In genomic region chr20:36614781-36615557, GRCh38 we compare ENCODE assay signal across 16 cellular contexts. TPM values are rescaled to one million over a fixed set of nuclear protein-coding genes. Genes with fewer than 3 reads are reported as not detected.
DNase-seq lines count a peak whose midpoint lies in the region; ATAC-seq, FAIRE-seq and TF ChIP-seq lines count a peak whose summit lies in the region.
"Had no signal": no experiment of that assay in that cellular context is flagged by ENCODE, and none has a peak within 500 bp of the region (broad histone marks: within the 10 kb centered on the region; RNA-seq: fewer than 3 reads in every experiment).

No MANE protein-coding gene starts in this region.

- no peak overlapping the region for H2BK120ac ChIP-seq in H9 (ENCODE audit: low read depth, low read length, poor library complexity, severe bottlenecking)

- H3K4me1 Mint-ChIP-seq in activated CD4-positive, alpha-beta T cell treated with anti-CD3 and anti-CD28 coated beads for 36 hours = peaks cover 3% of the 10 kb centered on the region
- no peaks in the 10 kb centered on the region for H3K4me1 Mint-ChIP-seq in H9
- peaks cover 11 to 30% (median 13%) of the 10 kb centered on the region in 4 donors for H3K4me1 Mint-ChIP-seq in naive thymus-derived CD8-positive, alpha-beta T cell

- H3T11ph ChIP-seq in H9 (ENCODE audit: low read length) = no peak overlapping the region

- no peaks in the 10 kb centered on the region for H3K9me3 Mint-ChIP-seq in activated CD4-positive, alpha-beta T cell treated with anti-CD3 and anti-CD28 coated beads for 36 hours (ENCODE audit: low read depth)
- H3K9me3 Mint-ChIP-seq in H9 = no peaks in the 10 kb centered on the region
- no peaks in the 10 kb centered on the region for H3K9me3 Mint-ChIP-seq in naive thymus-derived CD8-positive, alpha-beta T cell

- no peak for FAIRE-seq in GM19239 (lab: Jason Lieb, UNC)

- no peak overlapping the region for H3K4me3 ChIP-seq in astrocyte of the cerebellum (ENCODE audit: low read depth, low read length)
- H3K4me3 ChIP-seq: heart left ventricle, thoracic aorta had no signal

- CTCF ChIA-PET in activated CD4-positive, alpha-beta T cell treated with anti-CD3 and anti-CD28 coated beads for 36 hours (lab: Charles Lee) = interaction anchor here (0.6 to 2.2 kb wide), 3 partner anchors 8 to 475 kb away, joined by 3 to 8 read pairs (median 4); no protein-coding TSS in a partner anchor

- H3K4ac ChIP-seq in H9 (ENCODE audit: low read depth, low read length) = no peak overlapping the region

- H3K9ac ChIP-seq in H9 (ENCODE audit: extremely low read depth, insufficient read length, low read length) = no peak overlapping the region

- H3K27me3 Mint-ChIP-seq in activated CD4-positive, alpha-beta T cell treated with anti-CD3 and anti-CD28 coated beads for 36 hours = no peaks in the 10 kb centered on the region
- no peaks in the 10 kb centered on the region for H3K27me3 Mint-ChIP-seq in H9 (ENCODE audit: low read depth)
- no peaks in the 10 kb centered on the region for H3K27me3 Mint-ChIP-seq in naive thymus-derived CD8-positive, alpha-beta T cell

- no peak overlapping the region for H2BK5ac ChIP-seq in H9 (ENCODE audit: insufficient read length, low read length)

- peak overlapping the region; percentile 39 for H3K27ac Mint-ChIP-seq in activated CD4-positive, alpha-beta T cell treated with anti-CD3 and anti-CD28 coated beads for 36 hours
- H3K27ac Mint-ChIP-seq in H9 = peak overlapping the region in 2 of 3 experiments; percentile 5 to 52; a peak in 3 of 7 replicates
- H3K27ac Mint-ChIP-seq in naive thymus-derived CD8-positive, alpha-beta T cell = peak overlapping the region in 8 of 10 donors; percentile 9 to 77 (median 43)

- no peak overlapping the region for H4K5ac ChIP-seq in H9 (ENCODE audit: insufficient read length, low read depth, low read length)

- no peak overlapping the region for H3K27ac ChIP-seq in H9 (ENCODE audit: insufficient read length, low read depth, low read length)
- H3K27ac ChIP-seq: heart left ventricle, thoracic aorta had no signal

- H3K4me1 ChIP-seq in H9 (ENCODE audit: insufficient read depth, low read length) = no peaks in the 10 kb centered on the region
- H3K4me1 ChIP-seq: heart left ventricle had no signal

- H3K23me2 ChIP-seq in H9 (ENCODE audit: insufficient read length, low read depth, low read length, poor library complexity, severe bottlenecking) = no peaks in the 10 kb centered on the region

- H3K9me3 ChIP-seq in H9 (ENCODE audit: control insufficient read depth, low read depth, low read length) = no peaks in the 10 kb centered on the region
- H3K9me3 ChIP-seq: heart left ventricle, thoracic aorta had no signal

- H2BK12ac ChIP-seq in H9 (ENCODE audit: insufficient read length, low read depth, low read length) = no peak overlapping the region

- H2AFZ ChIP-seq in H9 (ENCODE audit: low read length) = no peak overlapping the region

- no peak overlapping the region for H3K4me2 ChIP-seq in H9 (ENCODE audit: insufficient read depth, insufficient read length, low read length)

- TF ChIP-seq CTCF in H9 (conservative IDR thresholded peaks at IDR 0.05) = no peak
- TF ChIP-seq CTCF in astrocyte of the cerebellum (IDR thresholded peaks at IDR 0.05; ENCODE audit: low read depth, low read length, missing control alignments) = no peak

- no CpG with 5 or more reads among the region's 14 CpGs for WGBS in H9 (ENCODE audit: extremely low coverage, insufficient read length, low lambda C conversion rate)

- POLR2A ChIA-PET in activated CD4-positive, alpha-beta T cell treated with anti-CD3 and anti-CD28 coated beads for 36 hours (lab: Charles Lee) = no interaction called here
- POLR2A ChIA-PET in naive thymus-derived CD8-positive, alpha-beta T cell (lab: Charles Lee) = interaction anchor here (1.5 to 7.0 kb wide), 2 partner anchors 9 to 29 kb away, joined by 6 to 65 read pairs; partner anchors contain the start of gene SLA2

- H3K79me2 ChIP-seq in H9 (ENCODE audit: insufficient read depth, low read length) = no peaks in the 10 kb centered on the region

- in situ Hi-C loops in astrocyte of the cerebellum (cut with HindIII; ENCODE audit: low sequenced_read_pairs) = no loop called here

- peaks cover 39% of the 10 kb centered on the region for H3K36me3 Mint-ChIP-seq in activated CD4-positive, alpha-beta T cell treated with anti-CD3 and anti-CD28 coated beads for 36 hours (ENCODE audit: low read depth)
- peaks cover 13 to 49% (median 39%) of the 10 kb centered on the region in 3 experiments; a peak in 6 of 7 replicates for H3K36me3 Mint-ChIP-seq in H9 (ENCODE audit: insufficient read depth in 1 of 3, low read depth in 3 of 3)
- peaks cover 0 to 72% (median 8%) of the 10 kb centered on the region in 3 donors for H3K36me3 Mint-ChIP-seq in naive thymus-derived CD8-positive, alpha-beta T cell

- H4K20me1 ChIP-seq in H9 (ENCODE audit: control insufficient read depth, insufficient read depth, insufficient read length) = no peaks in the 10 kb centered on the region

- no peak for DNase-seq in activated CD4-positive, alpha-beta T cell treated with anti-CD3 and anti-CD28 coated beads for 36 hours
- no peak for DNase-seq in activated CD4-positive, alpha-beta T cell treated with anti-CD3 and anti-CD28 coated beads for 4 hours
- no peak for DNase-seq in H9
- peak; percentile 35 for DNase-seq in astrocyte of the cerebellum (ENCODE audit: low read depth)
- no peak for DNase-seq in naive thymus-derived CD8-positive, alpha-beta T cell
- DNase-seq in medulla oblongata (ENCODE audit: extremely low spot score) = no peak
- DNase-seq in GM19239 (ENCODE audit: insufficient read length, low spot score) = no peak
- DNase-seq: activated effector memory CD4-positive, alpha-beta T cell treated with anti-CD3 and anti-CD28 coated beads, Interleukin-2, amount 50 U/mL, for 16 hours; DMS 273 treated with DMSO at 0.1 percent for 48 hours; erythroblast; heart left ventricle had no signal

- H3K27me3 ChIP-seq in H9 (ENCODE audit: insufficient read depth, low read length) = no peaks in the 10 kb centered on the region
- H3K27me3 ChIP-seq: heart left ventricle had no signal

- no peak overlapping the region for H2AK5ac ChIP-seq in H9 (ENCODE audit: insufficient read length, low read length)

- no peak overlapping the region for H4K91ac ChIP-seq in H9 (ENCODE audit: insufficient read length, low read depth, low read length)

- H3K23ac ChIP-seq in H9 (ENCODE audit: insufficient read length, low read depth, low read length) = no peak overlapping the region

- H2BK20ac ChIP-seq in H9 (ENCODE audit: low read depth, low read length, poor library complexity, severe bottlenecking) = no peak overlapping the region

- no peak overlapping the region for H3K56ac ChIP-seq in H9 (ENCODE audit: insufficient read length, low read depth, low read length)

- no peak overlapping the region for H3K18ac ChIP-seq in H9 (ENCODE audit: insufficient read length, low read depth, low read length)

- H2BK15ac ChIP-seq in H9 (ENCODE audit: low read depth, low read length) = no peak overlapping the region

- H3K79me1 ChIP-seq in H9 (ENCODE audit: insufficient read depth, low read depth, low read length, poor library complexity, severe bottlenecking) = no peaks in the 10 kb centered on the region

- intact Hi-C loops in activated CD4-positive, alpha-beta T cell treated with anti-CD3 and anti-CD28 coated beads for 36 hours (cut with DNase I, micrococcal nuclease) = no loop called here

- ATAC-seq in activated CD4-positive, alpha-beta T cell treated with anti-CD3 and anti-CD28 coated beads for 36 hours = no peak
- no peak for ATAC-seq in naive thymus-derived CD8-positive, alpha-beta T cell
- no peak for ATAC-seq in HG03095 (IDR thresholded peaks at IDR 0.05; ENCODE audit: unreplicated experiment)
- ATAC-seq: activated CD4-positive, CD25-positive, alpha-beta regulatory T cell treated with anti-CD3 and anti-CD28 coated beads, Interleukin-2, amount 50 U/mL, for 24 hours had no signal

- H3K4me3 Mint-ChIP-seq in activated CD4-positive, alpha-beta T cell treated with anti-CD3 and anti-CD28 coated beads for 36 hours = no peak overlapping the region
- H3K4me3 Mint-ChIP-seq in H9 = no peak overlapping the region
- no peak overlapping the region for H3K4me3 Mint-ChIP-seq in naive thymus-derived CD8-positive, alpha-beta T cell

- H4K8ac ChIP-seq in H9 (replicated peaks; ENCODE audit: insufficient read length, low read depth, low read length) = no peak overlapping the region

- H3K14ac ChIP-seq in H9 (ENCODE audit: insufficient read depth, low read length) = no peak overlapping the region; the same call in 1 of the 2 replicates

RNA-seq across cellular contexts. Expression of gene RAB5IF, which starts 9.4 kb away (rescaled TPM):
- 10 to 100 TPM; 71.7 to 90.2 TPM for total RNA-seq in activated CD4-positive, alpha-beta T cell treated with anti-CD3 and anti-CD28 coated beads for 36 hours
- 96.5 and 111 TPM in 2 replicates for total RNA-seq in H9 (2021)
- 10 to 100 TPM; 58.1 to 59.7 TPM for total RNA-seq in naive thymus-derived CD8-positive, alpha-beta T cell
- polyA plus RNA-seq in naive thymus-derived CD8-positive, alpha-beta T cell = 100 to 1,000 TPM; 113 to 141 (median 138) TPM

RNA-seq across cellular contexts. Expression of gene SLA2, which starts 31.0 kb away (rescaled TPM):
- total RNA-seq in activated CD4-positive, alpha-beta T cell treated with anti-CD3 and anti-CD28 coated beads for 36 hours = 10 to 100 TPM; 48.7 to 52.6 TPM
- 0.13 and 0.20 TPM in 2 replicates for total RNA-seq in H9 (2021)
- 10 to 100 TPM; 34.3 to 34.4 TPM for total RNA-seq in naive thymus-derived CD8-positive, alpha-beta T cell
- polyA plus RNA-seq in naive thymus-derived CD8-positive, alpha-beta T cell = 10 to 100 TPM; 18.9 to 22.2 (median 19.1) TPM
- total RNA-seq: lung microvascular endothelial cell, osteocyte had no signal

RNA-seq across cellular contexts. Expression of gene TGIF2, which starts 41.6 kb away (rescaled TPM):
- total RNA-seq in activated CD4-positive, alpha-beta T cell treated with anti-CD3 and anti-CD28 coated beads for 36 hours = 10 to 100 TPM; 44.9 to 48.7 TPM
- total RNA-seq in H9 (2021) = 81.7 and 94.6 TPM in 2 replicates
- total RNA-seq in naive thymus-derived CD8-positive, alpha-beta T cell = 10 to 100 TPM; 37.8 to 38.4 TPM
- polyA plus RNA-seq in naive thymus-derived CD8-positive, alpha-beta T cell = 10 to 100 TPM; 25.7 to 36.8 (median 30.8) TPM

Comparison
In these comparisons a context has a peak if more than half of its experiments do, and no peak if none do; other contexts are left out.
1. RNA of gene SLA2, which starts 31.0 kb away (total RNA-seq): 48.7 to 52.6 TPM in activated CD4-positive, alpha-beta T cell treated with anti-CD3 and anti-CD28 coated beads for 36 hours and 34.3 to 34.4 TPM in naive thymus-derived CD8-positive, alpha-beta T cell; 0.13 to 0.20 TPM in H9; every median in the first group is over 10 times any median in the second.
2. Peak in every context shown above with its lines, with median percentiles within 50 percentile points of each other: H3K27ac Mint-ChIP-seq.